ENCODE assay signal across 11 cellular contexts in the genomic region with DNA sequence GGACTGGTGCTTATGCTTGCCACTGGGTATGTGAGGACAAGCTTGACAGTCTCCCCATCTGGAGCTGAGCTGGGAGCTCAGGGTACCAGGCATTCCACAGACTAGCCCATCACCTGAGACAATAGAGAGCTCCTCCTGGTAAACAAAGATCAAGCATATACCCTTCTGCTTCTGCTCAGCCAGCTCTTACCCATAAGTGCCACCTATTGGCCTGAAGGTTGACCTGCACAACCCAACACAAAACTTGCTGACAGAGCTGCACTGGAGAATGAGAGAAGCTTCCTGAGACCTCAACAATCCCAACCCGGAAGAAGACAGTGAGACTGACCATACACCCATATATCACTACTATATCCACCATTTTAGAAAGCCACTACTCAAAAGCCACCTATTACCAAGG.
A peak's percentile ranks its signal among the peaks of the same experiment; 100 is the strongest.
DNase-seq lines count a peak whose midpoint lies in the region; ATAC-seq and TF ChIP-seq lines count a peak whose summit lies in the region.
"Had no signal": no experiment of that assay in that cellular context is flagged by ENCODE, and none has a peak within 500 bp of the region (broad histone marks: within the 10 kb centered on the region; RNA-seq: fewer than 3 reads in every experiment).

No MANE protein-coding gene starts in this region.

- no peaks in the 10 kb centered on the region for H3K36me3 ChIP-seq in OCI-LY1 (ENCODE audit: insufficient read depth, low read length)

- no peaks in the 10 kb centered on the region for H4K20me1 ChIP-seq in OCI-LY1 (ENCODE audit: insufficient read depth, low read length)

- H3K4me2 ChIP-seq in OCI-LY1 (ENCODE audit: low read length): no peak overlapping the region

- DNase-seq in epithelial cell of proximal tubule (ENCODE audit: low read depth) (no peak), MV-4-11 (lab: John Stamatoyannopoulos, UW) (no peak), NCI-H1436 (lab: John Stamatoyannopoulos, UW) (no peak)
- DNase-seq: amniotic stem cell; CD4-positive, alpha-beta memory T cell; NCI-H2081 treated with DMSO at 0.1 percent for 48 hours had no signal

- H3K27me3 ChIP-seq in OCI-LY1 (ENCODE audit: insufficient read depth, low read length): no peaks in the 10 kb centered on the region

- H3K9me2 ChIP-seq in OCI-LY1 (ENCODE audit: low read depth, low read length): no peaks in the 10 kb centered on the region

- H3K9ac ChIP-seq in OCI-LY1 (ENCODE audit: low read length): no peak overlapping the region

- H3K9me3 ChIP-seq in OCI-LY1 (ENCODE audit: low read length): no peaks in the 10 kb centered on the region

- H3K27ac ChIP-seq in 22Rv1: no peak overlapping the region
- no peak overlapping the region for H3K27ac ChIP-seq in OCI-LY1 (ENCODE audit: low read depth, low read length, poor library complexity, severe bottlenecking)

- no peaks in the 10 kb centered on the region for H3K79me2 ChIP-seq in OCI-LY1 (ENCODE audit: insufficient read depth, low read length)

- peak; percentile 53 for ATAC-seq in GM18868 (IDR thresholded peaks at IDR 0.05; ENCODE audit: unreplicated experiment)
- ATAC-seq in GM18517 (IDR thresholded peaks at IDR 0.05; ENCODE audit: unreplicated experiment): no peak
- ATAC-seq in GM19463 (IDR thresholded peaks at IDR 0.05; ENCODE audit: unreplicated experiment): no peak

- no peak overlapping the region for H2AFZ ChIP-seq in OCI-LY1 (ENCODE audit: low read length)

- TF ChIP-seq CTCF in 22Rv1 (IDR thresholded peaks at IDR 0.05) (peak; percentile 54), OCI-LY1 (IDR thresholded peaks at IDR 0.05; ENCODE audit: low read length) (peak; percentile 41; the same call in 1 of the 2 replicates), epithelial cell of proximal tubule (conservative IDR thresholded peaks at IDR 0.05; ENCODE audit: low read depth, low read length) (peak; percentile 43)

- H3K4me1 ChIP-seq in OCI-LY1 (ENCODE audit: insufficient read depth, low read length, severe bottlenecking): no peaks in the 10 kb centered on the region

- H3K4me3 ChIP-seq in OCI-LY1 (ENCODE audit: low read depth, low read length, poor library complexity, severe bottlenecking) (no peak overlapping the region), epithelial cell of proximal tubule (ENCODE audit: low read depth, low read length) (no peak overlapping the region)

- H3F3A ChIP-seq in OCI-LY1 (ENCODE audit: insufficient read depth, low read length): no peaks in the 10 kb centered on the region
